Comparison of ENCODE assay signal across 11 cellular contexts in the genomic region with DNA sequence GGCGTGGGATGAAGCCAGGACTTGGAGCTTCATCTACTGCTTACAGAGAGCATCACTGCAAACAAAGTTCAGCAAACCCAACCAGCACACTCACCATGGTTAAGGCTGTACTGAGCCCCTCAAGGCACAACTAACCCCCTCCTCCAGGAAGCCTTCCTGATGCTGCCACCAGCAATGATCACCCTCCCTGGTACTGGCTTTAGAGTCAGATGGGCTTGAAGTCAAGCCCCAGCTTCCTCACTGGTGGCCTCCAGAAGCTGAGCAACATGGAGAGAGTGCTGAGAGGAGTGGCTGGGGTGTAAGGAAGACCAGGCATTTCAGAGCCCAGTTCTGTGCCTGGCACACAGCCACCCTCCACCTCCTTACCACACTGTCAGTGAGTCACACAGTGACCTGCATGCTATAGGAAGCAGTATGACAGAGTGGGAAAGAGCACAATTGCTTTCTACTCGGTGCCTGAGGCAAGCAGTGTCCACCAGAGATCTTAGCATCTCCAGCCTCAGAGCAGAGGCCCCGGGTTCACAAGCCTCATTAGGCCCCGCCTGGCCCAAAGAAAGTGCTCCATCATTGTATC. TPM values are rescaled to one million over a fixed set of nuclear protein-coding genes. Genes with fewer than 3 reads are reported as not detected.
DNase-seq lines count a peak whose midpoint lies in the region; ATAC-seq and TF ChIP-seq lines count a peak whose summit lies in the region.
"Had no signal": no experiment of that assay in that cellular context is flagged by ENCODE, and none has a peak within 500 bp of the region (broad histone marks: within the 10 kb centered on the region; RNA-seq: fewer than 3 reads in every experiment).

No MANE protein-coding gene starts in this region.

- H3K4me3 Mint-ChIP-seq in activated CD4-positive, alpha-beta T cell treated with anti-CD3 and anti-CD28 coated beads, Interleukin-2, amount 10 ng/mL, durations not matched to agents 24 days and 14 days, result no peak overlapping the region
- H3K4me3 Mint-ChIP-seq: stimulated activated naive CD8-positive, alpha-beta T cell treated with anti-CD3 and anti-CD28 coated beads, Interleukin-15, Interleukin-2, amounts not matched to agents 100 ng/mL and 50 ng/mL, for 24 hours had no signal

- no peak overlapping the region for H3K27ac Mint-ChIP-seq in activated CD4-positive, alpha-beta T cell treated with anti-CD3 and anti-CD28 coated beads, Interleukin-2, amount 10 ng/mL, durations not matched to agents 24 days and 14 days
- H3K27ac Mint-ChIP-seq: activated T-helper 2 cell treated with anti-CD3 and anti-CD28 coated beads, Interferon-gamma antibody, Interleukin-2, Interleukin-4, amounts not matched to agents 10 μg/mL and 5 μg/mL and 100 μg/mL, durations not matched to agents 14 hours and 24 hours and 36 hours; stimulated activated naive CD8-positive, alpha-beta T cell treated with anti-CD3 and anti-CD28 coated beads, Interleukin-15, Interleukin-2, amounts not matched to agents 100 ng/mL and 50 ng/mL, for 24 hours had no signal

- intact Hi-C loops in activated CD4-positive, alpha-beta T cell treated with anti-CD3 and anti-CD28 coated beads, Interleukin-2, amount 10 ng/mL, durations not matched to agents 24 days and 14 days (cut with micrococcal nuclease), result no loop called here

- H3K9me3 Mint-ChIP-seq in activated CD4-positive, alpha-beta T cell treated with anti-CD3 and anti-CD28 coated beads, Interleukin-2, amount 10 ng/mL, durations not matched to agents 24 days and 14 days, result no peaks in the 10 kb centered on the region
- H3K9me3 Mint-ChIP-seq: activated T-helper 2 cell treated with anti-CD3 and anti-CD28 coated beads, Interferon-gamma antibody, Interleukin-2, Interleukin-4, amounts not matched to agents 10 μg/mL and 5 μg/mL and 100 μg/mL, durations not matched to agents 14 hours and 24 hours and 36 hours; stimulated activated naive CD8-positive, alpha-beta T cell treated with anti-CD3 and anti-CD28 coated beads, Interleukin-15, Interleukin-2, amounts not matched to agents 100 ng/mL and 50 ng/mL, for 24 hours had no signal

- no peak for ATAC-seq in left lobe of liver

- H3K36me3 Mint-ChIP-seq in activated CD4-positive, alpha-beta T cell treated with anti-CD3 and anti-CD28 coated beads, Interleukin-2, amount 10 ng/mL, durations not matched to agents 24 days and 14 days (ENCODE audit: low read depth), result peaks cover 12% of the 10 kb centered on the region

- peak; percentile 52 for TF ChIP-seq POLR2A in erythroblast (IDR thresholded peaks at IDR 0.05; ENCODE audit: low read length)

- no peaks in the 10 kb centered on the region for H3K27me3 Mint-ChIP-seq in activated CD4-positive, alpha-beta T cell treated with anti-CD3 and anti-CD28 coated beads, Interleukin-2, amount 10 ng/mL, durations not matched to agents 24 days and 14 days
- H3K27me3 Mint-ChIP-seq: stimulated activated naive CD8-positive, alpha-beta T cell treated with anti-CD3 and anti-CD28 coated beads, Interleukin-15, Interleukin-2, amounts not matched to agents 100 ng/mL and 50 ng/mL, for 24 hours had no signal

- H3K4me1 Mint-ChIP-seq in activated CD4-positive, alpha-beta T cell treated with anti-CD3 and anti-CD28 coated beads, Interleukin-2, amount 10 ng/mL, durations not matched to agents 24 days and 14 days, result no peaks in the 10 kb centered on the region

- DNase-seq in GM04504 (ENCODE audit: low read depth) (peak; percentile 73), OCI-M1 (lab: John Stamatoyannopoulos, UW) (peak; percentile 2), erythroblast (lab: John Stamatoyannopoulos, UW) (peak; percentile 35 to 62), pulmonary artery endothelial cell (ENCODE audit: low read depth, low spot score) (peak; percentile 61), NCI-H1436 (lab: John Stamatoyannopoulos, UW) (no peak), left lobe of liver (ENCODE audit: low spot score) (no peak)
- no peak for DNase-seq in central memory CD4-positive, alpha-beta T cell
- DNase-seq in activated CD4-positive, alpha-beta T cell treated with anti-CD3 and anti-CD28 coated beads, Interleukin-2, amount 10 ng/mL, durations not matched to agents 24 days and 14 days, result no peak
- DNase-seq: pancreas had no signal

RNA-seq across cellular contexts. Expression of a gene that starts 24.7 kb away (rescaled TPM):
- total RNA-seq in pulmonary artery endothelial cell (under 0.01 and 0.71 TPM in 2 replicates), left lobe of liver (1.1 TPM)
- total RNA-seq in activated CD4-positive, alpha-beta T cell treated with anti-CD3 and anti-CD28 coated beads, Interleukin-2, amount 10 ng/mL, durations not matched to agents 24 days and 14 days, result 0.19 and 0.45 TPM in 2 replicates

RNA-seq across cellular contexts. Expression of a gene that starts 46.4 kb away (rescaled TPM):
- total RNA-seq in pulmonary artery endothelial cell (2.0 and 3.9 TPM in 2 replicates), left lobe of liver (32.1 TPM)
- total RNA-seq in activated CD4-positive, alpha-beta T cell treated with anti-CD3 and anti-CD28 coated beads, Interleukin-2, amount 10 ng/mL, durations not matched to agents 24 days and 14 days, result 34.3 and 43.2 TPM in 2 replicates

RNA-seq across cellular contexts. Expression of a gene that starts 51.2 kb away (rescaled TPM):
- total RNA-seq in pulmonary artery endothelial cell, result 0.20 and 0.21 TPM in 2 replicates
- total RNA-seq in activated CD4-positive, alpha-beta T cell treated with anti-CD3 and anti-CD28 coated beads, Interleukin-2, amount 10 ng/mL, durations not matched to agents 24 days and 14 days, result not detected in 2 replicates
- total RNA-seq in left lobe of liver, result not detected
- total RNA-seq: activated T-helper 2 cell treated with anti-CD3 and anti-CD28 coated beads, Interferon-gamma antibody, Interleukin-2, Interleukin-4, amounts not matched to agents 10 μg/mL and 5 μg/mL and 100 μg/mL, durations not matched to agents 14 hours and 24 hours and 36 hours had no signal

Comparison
In these comparisons a context has a peak if more than half of its experiments do, and no peak if none do; other contexts are left out.
1. DNase-seq: peak in GM04504 (single experiment), OCI-M1 (single experiment), erythroblast (2 of 2) and pulmonary artery endothelial cell (single experiment); none in central memory CD4-positive, alpha-beta T cell (single experiment), activated CD4-positive, alpha-beta T cell treated with anti-CD3 and anti-CD28 coated beads, Interleukin-2, amount 10 ng/mL, durations not matched to agents 24 days and 14 days (single experiment), NCI-H1436 (single experiment) and left lobe of liver (single experiment).